15 cellular contexts compared by ENCODE assay signal in genomic region chr19:2675892-2676291, GRCh38. TPM values are rescaled to one million over a fixed set of nuclear protein-coding genes. Genes with fewer than 3 reads are reported as not detected.
"Had no signal": no experiment of that assay in that cellular context is flagged by ENCODE, and none has a peak within 500 bp of the region (broad histone marks: within the 10 kb centered on the region; RNA-seq: fewer than 3 reads in every experiment).

No MANE protein-coding gene starts in this region.

- DNase-seq: activated CD4-positive, alpha-beta T cell treated with anti-CD3 and anti-CD28 coated beads, Interleukin-2, amount 50 U/mL, for 48 hours; activated CD4-positive, CD25-positive, alpha-beta regulatory T cell treated with anti-CD3 and anti-CD28 coated beads, Interleukin-2, amount 50 U/mL, for 72 hours; activated naive CD4-positive, alpha-beta T cell treated with anti-CD3 and anti-CD28 coated beads for 36 hours; activated naive CD8-positive, alpha-beta T cell treated with anti-CD3 and anti-CD28 coated beads, Interleukin-2, amount 50 U/mL, for 24 hours; erythroblast; lower lobe of right lung; midbrain; pancreas; stimulated activated naive CD4-positive, alpha-beta T cell treated with Interleukin-2 at 50 U/mL for 16 hours; T1000; testis had no signal

- H3K27me3 Mint-ChIP-seq: activated T-helper 17 cell treated with anti-CD3 and anti-CD28 coated beads, Interleukin-2, amount 50 U/mL, for 72 hours had no signal

- H3K36me3 ChIP-seq: ascending aorta, lower lobe of right lung, neural progenitor cell, pancreas had no signal

- H3K27ac Mint-ChIP-seq: activated naive CD4-positive, alpha-beta T cell treated with anti-CD3 and anti-CD28 coated beads for 36 hours; activated naive CD8-positive, alpha-beta T cell treated with anti-CD3 and anti-CD28 coated beads, Interleukin-2, amount 50 U/mL, for 24 hours; activated T-helper 17 cell treated with anti-CD3 and anti-CD28 coated beads, Interleukin-2, amount 50 U/mL, for 72 hours; neural progenitor cell had no signal

- H3K27ac ChIP-seq: ascending aorta, lower lobe of right lung, neural progenitor cell, SK-N-MC, testis had no signal

- H3K4me3 ChIP-seq: lower lobe of right lung, neural progenitor cell, pancreas, SK-N-MC, testis had no signal

- H3K4me1 ChIP-seq: ascending aorta, neural progenitor cell, pancreas had no signal

- H3K4me3 Mint-ChIP-seq: activated naive CD4-positive, alpha-beta T cell treated with anti-CD3 and anti-CD28 coated beads for 36 hours; activated naive CD8-positive, alpha-beta T cell treated with anti-CD3 and anti-CD28 coated beads, Interleukin-2, amount 50 U/mL, for 24 hours; activated T-helper 17 cell treated with anti-CD3 and anti-CD28 coated beads, Interleukin-2, amount 50 U/mL, for 72 hours; neural progenitor cell had no signal

- ATAC-seq: activated naive CD8-positive, alpha-beta T cell treated with anti-CD3 and anti-CD28 coated beads, Interleukin-2, amount 50 U/mL, for 24 hours; activated T-helper 17 cell treated with anti-CD3 and anti-CD28 coated beads, Interleukin-2, amount 50 U/mL, for 72 hours; lower lobe of right lung had no signal

- H3K9me3 ChIP-seq: ascending aorta, lower lobe of right lung, pancreas, testis had no signal

- H3K27me3 ChIP-seq: ascending aorta, pancreas, testis had no signal

- H3K9me3 Mint-ChIP-seq: activated naive CD8-positive, alpha-beta T cell treated with anti-CD3 and anti-CD28 coated beads, Interleukin-2, amount 50 U/mL, for 24 hours; activated T-helper 17 cell treated with anti-CD3 and anti-CD28 coated beads, Interleukin-2, amount 50 U/mL, for 72 hours had no signal

RNA-seq across cellular contexts. Expression of gene DIRAS1, which starts 45.3 kb away (rescaled TPM):
- total RNA-seq: ascending aorta had no signal
